In the genomic region with DNA sequence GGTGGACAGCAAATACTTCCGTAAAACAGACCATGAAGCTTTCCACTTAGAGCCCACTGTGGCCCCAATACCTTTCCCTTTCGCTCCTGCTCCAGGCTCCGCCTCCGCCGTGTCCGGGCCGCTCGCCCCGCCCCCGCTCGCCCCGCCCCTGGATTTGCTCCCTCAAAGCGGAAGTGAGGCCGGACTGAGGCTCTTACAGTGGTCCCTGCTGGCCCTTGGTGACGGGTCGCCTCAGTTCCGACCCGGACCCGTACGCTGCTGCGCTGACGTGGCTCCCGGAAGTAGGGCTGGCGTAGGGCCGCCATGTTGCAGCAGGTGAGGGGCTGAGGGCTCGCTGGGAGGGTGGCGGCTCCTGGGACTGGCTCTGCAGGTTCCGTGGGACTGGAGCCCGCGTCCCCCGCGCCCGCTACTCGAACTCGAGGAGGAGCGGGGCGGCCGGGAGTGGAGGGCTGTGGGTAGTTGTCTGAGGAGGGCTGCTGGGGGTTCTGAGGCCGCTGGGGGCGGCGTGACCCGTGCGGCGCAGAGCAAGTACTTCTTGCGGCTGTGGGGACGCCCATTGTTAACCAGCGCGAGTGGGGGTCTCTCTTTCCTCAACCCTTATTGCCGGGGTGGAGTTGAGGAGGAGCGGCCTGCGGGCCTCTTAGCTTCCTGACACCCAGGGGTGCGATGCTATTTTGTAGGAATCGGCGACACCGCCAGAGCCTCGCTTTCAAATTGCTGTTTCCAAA, we compare ENCODE assay signal across 8 cellular contexts. TPM values are rescaled to one million over a fixed set of nuclear protein-coding genes. Genes with fewer than 3 reads are reported as not detected.
A peak's percentile ranks its signal among the peaks of the same experiment; 100 is the strongest.
DNase-seq lines count a peak whose midpoint lies in the region; ATAC-seq and TF ChIP-seq lines count a peak whose summit lies in the region.
"Not testable (repeated sequence)": the region's sequence is repeated elsewhere in the genome, so short reads cannot be mapped to it uniquely, and the experiment has no call there.

Gene TVP23B (plus strand): TSS at position 193 of the 728 bp plus-strand sequence. CDS start 111 bp downstream, at position 304.

- not testable (repeated sequence) for H3K27me3 ChIP-seq in left lung

- H3K4me1 ChIP-seq in left lung, result not testable (repeated sequence)

- not testable (repeated sequence) for H3K9me3 ChIP-seq in left lung

- H3K27ac ChIP-seq in left lung, result peak within 1 kb of the TSS; percentile 56 to 86

- H3K36me3 ChIP-seq in left lung, result not testable (repeated sequence)

- H3K4me3 ChIP-seq in left lung, result peak within 1 kb of the TSS; percentile 40 to 58

- H3K36me3 Mint-ChIP-seq in CD14-positive monocyte, result peaks cover 10 to 11% of the 10 kb centered on the region in 2 donors
- peaks cover 27% of the 10 kb centered on the region for H3K36me3 Mint-ChIP-seq in dendritic cell treated with granulocyte-macrophage colony-stimulating factor and Interleukin-4, amounts not matched to agents 40 ng/mL and 50 ng/mL, for 4 days (ENCODE audit: low read depth)

- H3K4me3 Mint-ChIP-seq in CD14-positive monocyte, result peak within 1 kb of the TSS; percentile 76 to 78
- H3K4me3 Mint-ChIP-seq in dendritic cell treated with granulocyte-macrophage colony-stimulating factor and Interleukin-4, amounts not matched to agents 40 ng/mL and 50 ng/mL, for 4 days, result peak within 1 kb of the TSS; percentile 88

- H3K27me3 Mint-ChIP-seq in CD14-positive monocyte (ENCODE audit: low read depth in 3 of 3); dendritic cell treated with granulocyte-macrophage colony-stimulating factor and Interleukin-4, amounts not matched to agents 40 ng/mL and 50 ng/mL, for 4 days: not testable (repeated sequence)

- ATAC-seq in GM19395 (IDR thresholded peaks at IDR 0.05; ENCODE audit: unreplicated experiment) (peak; percentile 97), HG03558 (IDR thresholded peaks at IDR 0.05; ENCODE audit: extremely low read depth, unreplicated experiment) (peak; percentile 86), left lung (peak; percentile 99)

- DNase-seq in CD14-positive monocyte (ENCODE audit: low spot score) (peak; percentile 99), NCI-H748 (lab: John Stamatoyannopoulos, UW; ENCODE audit: unreplicated experiment) (peak; percentile 99), left lung (peak; percentile 97 to 99)
- DNase-seq in activated CD4-positive, alpha-beta T cell treated with anti-CD3 and anti-CD28 coated beads, Interleukin-2, amount 50 U/mL, for 1 hour, result peak; percentile 95
- peak; percentile 92 for DNase-seq in stimulated activated CD4-positive, alpha-beta T cell treated with anti-CD3 and anti-CD28 coated beads, Interleukin-2, amount 100 ng/mL, for 4 hours (ENCODE audit: low read depth)

- intact Hi-C loops in CD14-positive monocyte (cut with micrococcal nuclease); left lung (cut with DNase I): not testable (repeated sequence)
- intact Hi-C loops in dendritic cell treated with granulocyte-macrophage colony-stimulating factor and Interleukin-4, amounts not matched to agents 40 ng/mL and 50 ng/mL, for 4 days (cut with micrococcal nuclease), result loop anchor here (5.0 kb wide), 1 partner anchor 76 kb away; the partner anchor contains the start of gene PRPSAP2

- H3K27ac Mint-ChIP-seq in CD14-positive monocyte, result peak within 1 kb of the TSS; percentile 84 to 95 (median 91)
- H3K27ac Mint-ChIP-seq in dendritic cell treated with granulocyte-macrophage colony-stimulating factor and Interleukin-4, amounts not matched to agents 40 ng/mL and 50 ng/mL, for 4 days, result peak within 1 kb of the TSS; percentile 88

- not testable (repeated sequence) for H3K4me1 Mint-ChIP-seq in CD14-positive monocyte
- H3K4me1 Mint-ChIP-seq in dendritic cell treated with granulocyte-macrophage colony-stimulating factor and Interleukin-4, amounts not matched to agents 40 ng/mL and 50 ng/mL, for 4 days (ENCODE audit: low read depth), result peaks cover 28% of the 10 kb centered on the region

- not testable (repeated sequence) for TF ChIP-seq CTCF in CD14-positive monocyte (IDR thresholded peaks at IDR 0.05); left lung (IDR thresholded peaks at IDR 0.05)

- not testable (repeated sequence) for H3K9me3 Mint-ChIP-seq in CD14-positive monocyte; dendritic cell treated with granulocyte-macrophage colony-stimulating factor and Interleukin-4, amounts not matched to agents 40 ng/mL and 50 ng/mL, for 4 days

RNA-seq across cellular contexts. Expression of gene TVP23B, which starts in this region (rescaled TPM):
- polyA plus RNA-seq in CD14-positive monocyte, result 10 to 100 TPM; 17.2 to 20.2 TPM
- 10 to 100 TPM; 38.5 to 48.6 TPM for total RNA-seq in left lung

Comparison
In these comparisons a context has a peak if more than half of its experiments do, and no peak if none do; other contexts are left out.
1. Peak in every context shown above with its lines: DNase-seq, ATAC-seq, H3K4me3 ChIP-seq and H3K27ac ChIP-seq.